ENCODE assay signal across 9 cellular contexts in the genomic region with DNA sequence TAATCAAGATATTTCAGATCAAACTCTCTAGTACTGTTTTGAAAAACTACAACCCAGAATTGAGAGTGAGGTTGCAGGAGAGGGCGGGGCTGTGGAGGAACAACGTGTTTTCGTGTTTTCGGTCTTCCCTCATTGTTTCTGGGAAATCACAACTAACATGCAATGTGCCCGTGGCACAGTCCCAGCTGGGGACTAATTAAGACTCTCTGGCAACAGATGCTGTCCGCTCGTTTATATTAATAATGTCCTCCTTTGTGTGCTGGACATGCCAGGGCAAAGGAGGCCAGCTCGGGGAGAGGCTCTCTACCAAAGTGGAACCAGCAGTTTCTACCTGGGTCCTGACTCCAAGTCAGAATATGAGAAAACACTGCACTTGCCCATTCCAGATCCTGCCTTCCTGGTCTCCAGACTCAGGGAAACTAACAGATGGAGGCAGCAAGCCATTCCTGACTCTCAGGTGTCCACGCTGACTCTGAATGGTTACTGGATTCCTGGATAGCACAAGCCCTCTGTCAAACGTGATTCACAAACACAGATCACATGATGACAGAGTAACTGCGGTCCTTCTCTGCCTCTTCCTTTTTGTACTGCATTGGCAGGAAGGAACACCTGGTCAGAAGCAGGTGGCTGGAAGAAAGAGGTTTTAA.
DNase-seq lines count a peak whose midpoint lies in the region; ATAC-seq and TF ChIP-seq lines count a peak whose summit lies in the region.
"Had no signal": no experiment of that assay in that cellular context is flagged by ENCODE, and none has a peak within 500 bp of the region (broad histone marks: within the 10 kb centered on the region; RNA-seq: fewer than 3 reads in every experiment).

No MANE protein-coding gene starts in this region.

- peaks cover 60% of the 10 kb centered on the region for H3K4me1 ChIP-seq in CD8-positive, alpha-beta T cell (ENCODE audit: insufficient read depth, low read length)
- no peaks in the 10 kb centered on the region for H3K4me1 ChIP-seq in fibroblast of lung (ENCODE audit: control insufficient read depth, extremely low read depth, insufficient read depth, low read length)

- intact Hi-C loops in CD8-positive, alpha-beta T cell (cut with DNase I, micrococcal nuclease), result loop anchor here (1.0 to 10.0 kb wide), 7 partner anchors 21 to 847 kb away; partner anchors contain the start of genes COPS4 (in 1 of the 2), HELQ (in 1 of the 2), HNRNPD (in 1 of the 2) and MRPS18C (in 1 of the 2)
- intact Hi-C loops in activated CD4-positive, alpha-beta memory T cell treated with anti-CD3 and anti-CD28 coated beads for 36 hours (cut with micrococcal nuclease), result loop anchor here (1.0 to 5.0 kb wide), 12 partner anchors 12 to 319 kb away; partner anchors contain the start of genes COQ2, PLAC8 and THAP9

- H3K4me3 ChIP-seq in CD8-positive, alpha-beta T cell (ENCODE audit: low read depth, low read length), result peak overlapping the region; percentile 44
- H3K4me3 ChIP-seq in fibroblast of lung (replicated peaks in 1 of 4; ENCODE audit: control extremely low read depth in 1 of 4, insufficient read depth in 1 of 4, low read depth in 3 of 4, low read length in 4 of 4), result no peak overlapping the region
- H3K4me3 ChIP-seq: adrenal gland had no signal

- peak overlapping the region; percentile 68 for H3K27ac ChIP-seq in CD8-positive, alpha-beta T cell (ENCODE audit: low read depth, low read length)
- no peak overlapping the region for H3K27ac ChIP-seq in fibroblast of lung (ENCODE audit: insufficient read depth, low read length)

- no peaks in the 10 kb centered on the region for H3K9me3 Mint-ChIP-seq in CD8-positive, alpha-beta T cell
- H3K9me3 Mint-ChIP-seq in IgD-negative memory B cell (no peaks in the 10 kb centered on the region), chondrocyte (ENCODE audit: low read depth) (no peaks in the 10 kb centered on the region)
- H3K9me3 Mint-ChIP-seq in activated CD4-positive, alpha-beta memory T cell treated with anti-CD3 and anti-CD28 coated beads for 36 hours, result no peaks in the 10 kb centered on the region

- POLR2A ChIA-PET in CD8-positive, alpha-beta T cell (lab: Charles Lee), result interaction anchor here (0.9 to 4.4 kb wide), 3 partner anchors 96 to 135 kb away, joined by 3 to 52 read pairs (median 7); partner anchors contain the start of gene PLAC8
- POLR2A ChIA-PET in activated CD4-positive, alpha-beta memory T cell treated with anti-CD3 and anti-CD28 coated beads for 36 hours (lab: Charles Lee), result interaction anchor here (0.8 to 2.8 kb wide), 5 partner anchors 16 to 235 kb away, joined by 3 to 15 read pairs (median 3); no protein-coding TSS in a partner anchor

- H3K4me2 ChIP-seq in fibroblast of lung (ENCODE audit: extremely low read depth, insufficient read depth, low read length), result no peak overlapping the region

- peak overlapping the region; percentile 83 for H3K4me3 Mint-ChIP-seq in CD8-positive, alpha-beta T cell
- H3K4me3 Mint-ChIP-seq in IgD-negative memory B cell (peak overlapping the region; percentile 43 to 90 (median 74)), chondrocyte (ENCODE audit: unreplicated experiment) (no peak overlapping the region)
- H3K4me3 Mint-ChIP-seq in activated CD4-positive, alpha-beta memory T cell treated with anti-CD3 and anti-CD28 coated beads for 36 hours, result peak overlapping the region; percentile 76

- CTCF ChIA-PET in CD8-positive, alpha-beta T cell (lab: Charles Lee), result interaction anchor here (1.0 to 2.9 kb wide), 5 partner anchors 33 to 145 kb away, joined by 3 to 23 read pairs (median 5); no protein-coding TSS in a partner anchor
- CTCF ChIA-PET in activated CD4-positive, alpha-beta memory T cell treated with anti-CD3 and anti-CD28 coated beads for 36 hours (lab: Charles Lee), result interaction anchor here (0.6 to 2.7 kb wide), 6 partner anchors 22 to 145 kb away, joined by 3 to 14 read pairs (median 10); no protein-coding TSS in a partner anchor

- H3K27ac Mint-ChIP-seq in CD8-positive, alpha-beta T cell, result peak overlapping the region; percentile 89
- peak overlapping the region; percentile 44 to 95 (median 86) for H3K27ac Mint-ChIP-seq in IgD-negative memory B cell
- peak overlapping the region; percentile 86 for H3K27ac Mint-ChIP-seq in activated CD4-positive, alpha-beta memory T cell treated with anti-CD3 and anti-CD28 coated beads for 36 hours
- H3K27ac Mint-ChIP-seq in chondrocyte (ENCODE audit: unreplicated experiment), result no peak overlapping the region

- no peaks in the 10 kb centered on the region for H4K20me1 ChIP-seq in fibroblast of lung (ENCODE audit: control insufficient read depth, extremely low read depth, insufficient read depth, low read length)

- H3K9me3 ChIP-seq in CD8-positive, alpha-beta T cell (ENCODE audit: low read length), result no peaks in the 10 kb centered on the region
- H3K9me3 ChIP-seq in fibroblast of lung (ENCODE audit: control insufficient read depth, insufficient read depth, low read depth, low read length), result no peaks in the 10 kb centered on the region
- H3K9me3 ChIP-seq: adrenal gland had no signal

- H3K27me3 ChIP-seq in CD8-positive, alpha-beta T cell (ENCODE audit: insufficient read depth, low read length), result no peaks in the 10 kb centered on the region
- H3K27me3 ChIP-seq in fibroblast of lung (ENCODE audit: control insufficient read depth, insufficient read depth, low read length), result no peaks in the 10 kb centered on the region
- H3K27me3 ChIP-seq: adrenal gland had no signal

- peak in 4 of 7 experiments; percentile 14 to 53 (median 37) for DNase-seq in CD8-positive, alpha-beta T cell
- peak; percentile 86 for DNase-seq in activated CD4-positive, alpha-beta memory T cell treated with anti-CD3 and anti-CD28 coated beads for 36 hours
- DNase-seq in fibroblast of lung (ENCODE audit: low read depth in 2 of 2) (peak in 1 of 2 donors; percentile 8), chondrocyte (ENCODE audit: low spot score) (no peak), GM20000 (ENCODE audit: low spot score) (no peak)
- DNase-seq in stimulated activated CD4-positive, alpha-beta T cell treated with anti-CD3 and anti-CD28 coated beads, Interleukin-4, amount 100 ng/mL, for 1 hour, result peak; percentile 70

- no peaks in the 10 kb centered on the region for H3K27me3 Mint-ChIP-seq in CD8-positive, alpha-beta T cell (ENCODE audit: low read depth)
- H3K27me3 Mint-ChIP-seq in IgD-negative memory B cell, result no peaks in the 10 kb centered on the region
- H3K27me3 Mint-ChIP-seq in activated CD4-positive, alpha-beta memory T cell treated with anti-CD3 and anti-CD28 coated beads for 36 hours, result peaks cover 9% of the 10 kb centered on the region
- H3K27me3 Mint-ChIP-seq in chondrocyte (ENCODE audit: low read depth), result no peaks in the 10 kb centered on the region

- peaks cover 66% of the 10 kb centered on the region for H3K4me1 Mint-ChIP-seq in CD8-positive, alpha-beta T cell (ENCODE audit: low read depth)
- H3K4me1 Mint-ChIP-seq in IgD-negative memory B cell (peaks cover 44 to 73% (median 57%) of the 10 kb centered on the region in 3 donors), chondrocyte (ENCODE audit: low read depth) (peaks cover 5% of the 10 kb centered on the region)
- H3K4me1 Mint-ChIP-seq in activated CD4-positive, alpha-beta memory T cell treated with anti-CD3 and anti-CD28 coated beads for 36 hours (ENCODE audit: low read depth), result peaks cover 52% of the 10 kb centered on the region

- no peak for TF ChIP-seq CTCF in CD8-positive, alpha-beta T cell (IDR thresholded peaks at IDR 0.05)
- TF ChIP-seq CTCF in fibroblast of lung (conservative IDR thresholded peaks at IDR 0.05 in 1 of 2, IDR thresholded peaks at IDR 0.05 in 1 of 2; ENCODE audit: low read depth in 1 of 2, low read length in 2 of 2) (no peak), chondrocyte (IDR thresholded peaks at IDR 0.05) (no peak), GM20000 (IDR thresholded peaks at IDR 0.05; ENCODE audit: extremely low read depth, missing control alignments) (no peak)

- H2AFZ ChIP-seq in fibroblast of lung (ENCODE audit: low read length), result peak overlapping the region; percentile 12

- H3K36me3 ChIP-seq in CD8-positive, alpha-beta T cell (ENCODE audit: insufficient read depth, low read length), result no peaks in the 10 kb centered on the region
- no peaks in the 10 kb centered on the region for H3K36me3 ChIP-seq in fibroblast of lung (ENCODE audit: control insufficient read depth, insufficient read depth, low read length)
- H3K36me3 ChIP-seq: adrenal gland had no signal

- no peaks in the 10 kb centered on the region for H3K79me2 ChIP-seq in fibroblast of lung (ENCODE audit: control insufficient read depth, insufficient read depth, low read length)

- H3K9ac ChIP-seq in fibroblast of lung (ENCODE audit: insufficient read depth, low read length), result no peak overlapping the region

- ATAC-seq in CD8-positive, alpha-beta T cell, result no peak
- ATAC-seq in GM18870 (IDR thresholded peaks at IDR 0.05; ENCODE audit: unreplicated experiment), result no peak

- H3K36me3 Mint-ChIP-seq in CD8-positive, alpha-beta T cell, result no peaks in the 10 kb centered on the region
- H3K36me3 Mint-ChIP-seq in IgD-negative memory B cell (no peaks in the 10 kb centered on the region), chondrocyte (ENCODE audit: low read depth) (no peaks in the 10 kb centered on the region)
- no peaks in the 10 kb centered on the region for H3K36me3 Mint-ChIP-seq in activated CD4-positive, alpha-beta memory T cell treated with anti-CD3 and anti-CD28 coated beads for 36 hours

Comparison
In these comparisons a context has a peak if more than half of its experiments do, and no peak if none do; other contexts are left out.
1. DNase-seq: peak in CD8-positive, alpha-beta T cell (4 of 7), activated CD4-positive, alpha-beta memory T cell treated with anti-CD3 and anti-CD28 coated beads for 36 hours (single experiment) and stimulated activated CD4-positive, alpha-beta T cell treated with anti-CD3 and anti-CD28 coated beads, Interleukin-4, amount 100 ng/mL, for 1 hour (single experiment); none in chondrocyte (single experiment) and GM20000 (single experiment).